In genomic region chr2:181715033-181715630, GRCh38 we compare ENCODE assay signal across 8 cellular contexts.
A peak's percentile ranks its signal among the peaks of the same experiment; 100 is the strongest.
DNase-seq lines count a peak whose midpoint lies in the region; ATAC-seq and TF ChIP-seq lines count a peak whose summit lies in the region.

No MANE protein-coding gene starts in this region.

- ATAC-seq in GM18907 (IDR thresholded peaks at IDR 0.05; ENCODE audit: unreplicated experiment) (peak; percentile 90), HG03378 (IDR thresholded peaks at IDR 0.05; ENCODE audit: unreplicated experiment) (peak; percentile 88)
- peak; percentile 38 to 65 for ATAC-seq in activated CD4-positive, CD25-positive, alpha-beta regulatory T cell treated with anti-CD3 and anti-CD28 coated beads, Interleukin-2, amount 50 U/mL, for 24 hours

- TF ChIP-seq CTCF in AG09319 (IDR thresholded peaks at IDR 0.05; ENCODE audit: low read depth, low read length), result peak; percentile 63

- DNase-seq in AG09319 (ENCODE audit: extremely low read depth, low read depth) (peak; percentile 49), NCI-H446 (lab: John Stamatoyannopoulos, UW) (peak; percentile 90 to 95), cerebellar cortex (ENCODE audit: low spot score) (peak; percentile 96), left kidney (ENCODE audit: low read depth, low spot score) (peak; percentile 92)
- peak; percentile 54 to 55 for DNase-seq in stimulated activated CD4-positive, alpha-beta T cell treated with anti-CD3 and anti-CD28 coated beads, Interleukin-4, amount 100 ng/mL, for 48 hours (ENCODE audit: low read depth in 2 of 2)

Comparison
In these comparisons a context has a peak if more than half of its experiments do, and no peak if none do; other contexts are left out.
1. Peak in every context shown above with its lines: DNase-seq and ATAC-seq.